20 cellular contexts compared by ENCODE assay signal in the genomic region with DNA sequence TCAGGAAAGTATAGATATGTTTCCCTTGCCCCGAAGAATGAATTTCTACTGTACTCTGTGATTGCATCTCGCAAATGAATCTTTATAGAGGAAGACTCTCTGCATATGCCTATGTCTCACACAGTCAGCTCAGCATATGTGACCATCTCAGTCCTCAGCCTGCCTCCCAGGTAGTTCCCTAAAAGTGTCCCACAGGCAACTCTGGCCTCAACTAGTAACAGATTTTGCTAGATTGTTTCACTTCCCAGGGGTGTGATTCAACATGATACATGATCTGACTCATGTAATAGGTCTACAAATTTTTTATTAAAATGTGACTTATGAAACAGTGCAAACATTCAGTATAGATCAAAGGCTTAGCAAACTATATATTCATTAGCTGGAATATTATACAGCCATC.
A peak's percentile ranks its signal among the peaks of the same experiment; 100 is the strongest.
DNase-seq lines count a peak whose midpoint lies in the region; ATAC-seq, FAIRE-seq and TF ChIP-seq lines count a peak whose summit lies in the region.
"Had no signal": no experiment of that assay in that cellular context is flagged by ENCODE, and none has a peak within 500 bp of the region (broad histone marks: within the 10 kb centered on the region; RNA-seq: fewer than 3 reads in every experiment).

No MANE protein-coding gene starts in this region.

- H3K4me1 Mint-ChIP-seq in mesothelial cell of epicardium = peaks cover 2% of the 10 kb centered on the region

- H3K9ac ChIP-seq in PC-3 (ENCODE audit: low read length) = no peak overlapping the region
- H3K9ac ChIP-seq: KMS-11 had no signal

- H3K36me3 ChIP-seq in PC-3 (ENCODE audit: low read depth, low read length) = no peaks in the 10 kb centered on the region
- H3K36me3 ChIP-seq in left lung = no peaks in the 10 kb centered on the region
- H3K36me3 ChIP-seq in H7 (replicated peaks; ENCODE audit: control insufficient read depth, insufficient read depth, low read length) = no peaks in the 10 kb centered on the region
- H3K36me3 ChIP-seq: ascending aorta had no signal

- no peaks in the 10 kb centered on the region for H3K9me2 ChIP-seq in PC-3 (replicated peaks; ENCODE audit: low read length)

- ATAC-seq in HG02588 (IDR thresholded peaks at IDR 0.05; ENCODE audit: unreplicated experiment) (peak; percentile 36), PC-3 (no peak), left lobe of liver (peak; percentile 29), GM21723 (IDR thresholded peaks at IDR 0.05; ENCODE audit: unreplicated experiment) (no peak), left lung (no peak)
- ATAC-seq: Panc1, T-cell had no signal

- H3F3A ChIP-seq in PC-3 (ENCODE audit: low read length, unreplicated experiment) = no peaks in the 10 kb centered on the region

- CTCF ChIA-PET in PC-3 (lab: Charles Lee) = no interaction called here

- POLR2A ChIA-PET in PC-3 (lab: Charles Lee; ENCODE audit: unreplicated experiment) = no interaction called here

- H3K36me3 Mint-ChIP-seq in mesothelial cell of epicardium = no peaks in the 10 kb centered on the region
- H3K36me3 Mint-ChIP-seq: T-cell had no signal

- H2AFZ ChIP-seq in PC-3 (ENCODE audit: low read length) = no peak overlapping the region

- H3K27me3 ChIP-seq in PC-3 (ENCODE audit: low read length) (peaks cover 17% of the 10 kb centered on the region), left lung (no peaks in the 10 kb centered on the region), H7 (ENCODE audit: control insufficient read depth, insufficient read depth, low read length) (no peaks in the 10 kb centered on the region)
- H3K27me3 ChIP-seq: ascending aorta had no signal

- H3K4me3 ChIP-seq in PC-3 (ENCODE audit: low read length) (no peak overlapping the region), left lung (no peak overlapping the region), H7 (ENCODE audit: insufficient read depth, low read depth, low read length) (no peak overlapping the region)
- H3K4me3 ChIP-seq: ascending aorta had no signal

- H4K20me1 ChIP-seq in PC-3 (ENCODE audit: low read length) = no peaks in the 10 kb centered on the region

- no peak for TF ChIP-seq CTCF in PC-3 (conservative IDR thresholded peaks at IDR 0.05; ENCODE audit: low read depth, low read length)
- no peak for TF ChIP-seq CTCF in mesothelial cell of epicardium (IDR thresholded peaks at IDR 0.05; ENCODE audit: unreplicated experiment)
- no peak for TF ChIP-seq CTCF in left lung (IDR thresholded peaks at IDR 0.05)

- peaks cover 4% of the 10 kb centered on the region for H3K27me3 Mint-ChIP-seq in mesothelial cell of epicardium (ENCODE audit: low read depth)

- H3K9me3 Mint-ChIP-seq in mesothelial cell of epicardium = peaks cover 7% of the 10 kb centered on the region
- H3K9me3 Mint-ChIP-seq: HFFc6 had no signal

- H3K4me3 Mint-ChIP-seq in mesothelial cell of epicardium = no peak overlapping the region
- H3K4me3 Mint-ChIP-seq: HFFc6, neural crest cell, T-cell had no signal

- DNase-seq in GM18507 (ENCODE audit: extremely low spot score, insufficient read length, low read depth) = no peak
- peak; percentile 23 for DNase-seq in PC-3
- DNase-seq in left lobe of liver (ENCODE audit: low spot score) = no peak
- DNase-seq in mesothelial cell of epicardium (ENCODE audit: low spot score in 2 of 2, unreplicated experiment in 2 of 2) = no peak
- no peak for DNase-seq in left lung
- DNase-seq in H7 = no peak
- DNase-seq: activated CD4-positive, CD25-positive, alpha-beta regulatory T cell; activated naive CD4-positive, alpha-beta T cell; DMS153; HFFc6; NCI-H187; NCI-H526; substantia nigra; T-cell had no signal

- no peaks in the 10 kb centered on the region for H3K79me2 ChIP-seq in PC-3 (ENCODE audit: low read length)

- no TSS peak for BruUV-seq in PC-3 (replicated peaks; lab: Mats Ljungman, UMichigan)

- peak; percentile 54 for FAIRE-seq in GM18507 (lab: Jason Lieb, UNC)

- no peak overlapping the region for H3K27ac Mint-ChIP-seq in mesothelial cell of epicardium
- H3K27ac Mint-ChIP-seq: HFFc6, T-cell had no signal

- no peak overlapping the region for H3K4me2 ChIP-seq in PC-3 (ENCODE audit: low read length)
- H3K4me2 ChIP-seq: KMS-11 had no signal

- H3K9me3 ChIP-seq in PC-3 (ENCODE audit: low read length) (no peaks in the 10 kb centered on the region), left lung (peaks cover 0 to 4% of the 10 kb centered on the region in 2 donors)
- H3K9me3 ChIP-seq: ascending aorta had no signal

- intact Hi-C loops in PC-3 (cut with micrococcal nuclease) = no loop called here
- intact Hi-C loops in left lung (cut with DNase I) = no loop called here

- H3K4me1 ChIP-seq in PC-3 (ENCODE audit: insufficient read depth, low read length) = no peaks in the 10 kb centered on the region
- H3K4me1 ChIP-seq in left lung = no peaks in the 10 kb centered on the region
- H3K4me1 ChIP-seq: ascending aorta had no signal

- H3K27ac ChIP-seq in PC-3 (ENCODE audit: low read length) = no peak overlapping the region
- H3K27ac ChIP-seq in left lung = no peak overlapping the region
- H3K27ac ChIP-seq: ascending aorta, KMS-11 had no signal

Comparison
In these comparisons a context has a peak if more than half of its experiments do, and no peak if none do; other contexts are left out.
1. ATAC-seq: peak in HG02588 (single experiment) and left lobe of liver (single experiment); none in PC-3 (single experiment), GM21723 (single experiment) and left lung (single experiment).